In the genomic region with DNA sequence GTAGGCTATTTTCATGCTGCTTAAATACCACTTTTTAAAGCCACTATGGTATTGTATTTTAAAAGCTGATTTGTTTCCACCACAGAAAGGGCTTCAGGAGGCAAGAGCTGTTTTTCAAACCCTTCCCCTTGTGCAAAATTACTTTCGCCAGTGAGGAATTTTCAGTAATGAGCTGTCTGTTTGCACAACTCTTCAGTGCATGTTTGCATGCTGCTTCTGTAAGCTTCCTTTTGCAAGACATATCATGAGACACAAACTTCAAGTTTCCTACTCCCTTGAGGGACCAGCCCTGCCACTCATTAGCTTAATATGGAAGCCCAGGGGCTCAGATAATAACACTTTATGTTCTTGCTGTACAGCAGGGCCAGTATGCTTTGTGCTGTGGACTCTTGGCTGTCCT, we compare ENCODE assay signal across 1 cellular context.
TF ChIP-seq lines count a peak whose summit lies in the region.

No MANE protein-coding gene starts in this region.

TF ChIP-seq in WTC11, 78 proteins besides CTCF, POLR2A, EP300 and RAD21 (continued from another document):
- TF ChIP-seq, protein P1, sequence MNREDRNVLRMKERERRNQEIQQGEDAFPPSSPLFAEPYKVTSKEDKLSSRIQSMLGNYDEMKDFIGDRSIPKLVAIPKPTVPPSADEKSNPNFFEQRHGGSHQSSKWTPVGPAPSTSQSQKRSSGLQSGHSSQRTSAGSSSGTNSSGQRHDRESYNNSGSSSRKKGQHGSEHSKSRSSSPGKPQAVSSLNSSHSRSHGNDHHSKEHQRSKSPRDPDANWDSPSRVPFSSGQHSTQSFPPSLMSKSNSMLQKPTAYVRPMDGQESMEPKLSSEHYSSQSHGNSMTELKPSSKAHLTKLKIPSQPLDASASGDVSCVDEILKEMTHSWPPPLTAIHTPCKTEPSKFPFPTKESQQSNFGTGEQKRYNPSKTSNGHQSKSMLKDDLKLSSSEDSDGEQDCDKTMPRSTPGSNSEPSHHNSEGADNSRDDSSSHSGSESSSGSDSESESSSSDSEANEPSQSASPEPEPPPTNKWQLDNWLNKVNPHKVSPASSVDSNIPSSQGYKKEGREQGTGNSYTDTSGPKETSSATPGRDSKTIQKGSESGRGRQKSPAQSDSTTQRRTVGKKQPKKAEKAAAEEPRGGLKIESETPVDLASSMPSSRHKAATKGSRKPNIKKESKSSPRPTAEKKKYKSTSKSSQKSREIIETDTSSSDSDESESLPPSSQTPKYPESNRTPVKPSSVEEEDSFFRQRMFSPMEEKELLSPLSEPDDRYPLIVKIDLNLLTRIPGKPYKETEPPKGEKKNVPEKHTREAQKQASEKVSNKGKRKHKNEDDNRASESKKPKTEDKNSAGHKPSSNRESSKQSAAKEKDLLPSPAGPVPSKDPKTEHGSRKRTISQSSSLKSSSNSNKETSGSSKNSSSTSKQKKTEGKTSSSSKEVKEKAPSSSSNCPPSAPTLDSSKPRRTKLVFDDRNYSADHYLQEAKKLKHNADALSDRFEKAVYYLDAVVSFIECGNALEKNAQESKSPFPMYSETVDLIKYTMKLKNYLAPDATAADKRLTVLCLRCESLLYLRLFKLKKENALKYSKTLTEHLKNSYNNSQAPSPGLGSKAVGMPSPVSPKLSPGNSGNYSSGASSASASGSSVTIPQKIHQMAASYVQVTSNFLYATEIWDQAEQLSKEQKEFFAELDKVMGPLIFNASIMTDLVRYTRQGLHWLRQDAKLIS (CRISPR knock-in tag; IDR thresholded peaks at IDR 0.05; ENCODE audit: borderline replicate concordance): no peak
